ENCODE assay signal across 8 cellular contexts in the genomic region with DNA sequence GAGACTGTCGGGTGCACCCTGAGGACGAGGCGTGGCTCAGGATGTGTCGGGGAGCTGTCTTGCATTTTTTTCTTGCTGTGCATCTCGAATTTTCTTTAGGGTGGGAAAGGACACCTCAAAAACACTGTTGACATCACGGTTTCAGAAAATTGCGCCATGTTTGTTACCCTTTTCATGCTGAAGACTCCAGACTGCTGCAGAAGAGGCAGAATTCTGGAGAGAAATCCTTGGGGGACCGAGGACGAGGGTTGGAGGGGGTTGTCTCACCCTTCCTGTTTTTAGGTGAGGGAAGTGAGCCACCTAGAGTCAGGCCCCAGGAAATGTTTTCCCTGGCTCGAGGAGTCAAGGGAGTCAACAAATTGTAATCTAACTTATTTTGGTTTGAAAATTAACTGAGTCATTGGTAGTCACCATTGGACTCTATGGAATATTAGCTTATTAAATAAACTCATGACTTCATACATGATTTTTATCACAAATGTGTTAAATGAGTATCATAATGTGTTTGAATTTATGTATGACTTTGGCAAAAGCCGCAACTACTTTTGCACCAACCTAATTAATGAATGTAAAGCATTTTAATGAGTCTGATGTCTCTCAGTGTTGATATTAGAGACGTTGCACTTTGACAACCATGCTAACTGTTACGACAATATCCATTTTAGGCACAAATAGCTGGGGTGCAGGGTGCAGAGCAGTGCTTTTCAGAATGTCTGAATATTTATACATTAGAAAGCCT. TPM values are rescaled to one million over a fixed set of nuclear protein-coding genes. Genes with fewer than 3 reads are reported as not detected.
DNase-seq lines count a peak whose midpoint lies in the region; ATAC-seq, FAIRE-seq and TF ChIP-seq lines count a peak whose summit lies in the region.

No MANE protein-coding gene starts in this region.

- H3K4me3 ChIP-seq in HUES6 (ENCODE audit: low read depth, low read length): peak overlapping the region; percentile 84
- H3K4me3 ChIP-seq in cardiac muscle cell: peak overlapping the region; percentile 89
- H3K4me3 ChIP-seq in pancreas: peak overlapping the region; percentile 74 to 86 (median 79)
- peak overlapping the region; percentile 52 to 90 (median 81) for H3K4me3 ChIP-seq in upper lobe of left lung

- WGBS in pancreas, 2 donors: 1 to 2% methylated on average over 13 of the region's 13 CpGs
- WGBS in upper lobe of left lung, 2 donors: 7% methylated on average over 13 of the region's 13 CpGs

- ATAC-seq in GM21526 (IDR thresholded peaks at IDR 0.05; ENCODE audit: low FRiP score, unreplicated experiment) (peak; percentile 46), pancreas (peak; percentile 73 to 86 (median 80)), upper lobe of left lung (ENCODE audit: low FRiP score in 2 of 2) (peak; percentile 87 to 91)

- H3K9ac ChIP-seq in HUES6 (ENCODE audit: low read length): peak overlapping the region; percentile 83

- H3K27me3 ChIP-seq in HUES6 (ENCODE audit: control insufficient read depth, insufficient read depth, low read length): no peaks in the 10 kb centered on the region
- no peaks in the 10 kb centered on the region for H3K27me3 ChIP-seq in cardiac muscle cell
- H3K27me3 ChIP-seq in pancreas: no peaks in the 10 kb centered on the region
- H3K27me3 ChIP-seq in upper lobe of left lung: no peaks in the 10 kb centered on the region

- peaks cover 1% of the 10 kb centered on the region; the same call in 1 of the 2 replicates for H3K36me3 ChIP-seq in HUES6 (ENCODE audit: control insufficient read depth, insufficient read depth, low read length)
- no peaks in the 10 kb centered on the region for H3K36me3 ChIP-seq in cardiac muscle cell
- no peaks in the 10 kb centered on the region for H3K36me3 ChIP-seq in pancreas
- H3K36me3 ChIP-seq in upper lobe of left lung: peaks cover 0 to 6% (median 0%) of the 10 kb centered on the region in 4 donors

- H3K4me3 Mint-ChIP-seq in activated naive CD8-positive, alpha-beta T cell: peak overlapping the region; percentile 98

- H3K27ac ChIP-seq in HUES6 (ENCODE audit: low read depth, low read length): no peak overlapping the region
- H3K27ac ChIP-seq in cardiac muscle cell: peak overlapping the region; percentile 69
- peak overlapping the region; percentile 70 to 94 (median 78) for H3K27ac ChIP-seq in pancreas
- H3K27ac ChIP-seq in upper lobe of left lung: peak overlapping the region; percentile 89 to 98 (median 96)

- H3K4me1 ChIP-seq in HUES6 (ENCODE audit: control insufficient read depth, insufficient read depth, low read length) (peaks cover 13% of the 10 kb centered on the region; the same call in 1 of the 2 replicates), cardiac muscle cell (ENCODE audit: low read depth) (peaks cover 15% of the 10 kb centered on the region), pancreas (peaks cover 9 to 29% (median 17%) of the 10 kb centered on the region in 3 donors), upper lobe of left lung (peaks cover 15 to 31% (median 22%) of the 10 kb centered on the region in 4 donors)

- H3K9me3 Mint-ChIP-seq in activated naive CD8-positive, alpha-beta T cell (ENCODE audit: low read depth): no peaks in the 10 kb centered on the region

- H3K36me3 Mint-ChIP-seq in activated naive CD8-positive, alpha-beta T cell: peaks cover 2% of the 10 kb centered on the region

- DNase-seq in Daoy (ENCODE audit: low read depth) (peak; percentile 85), cardiac muscle cell (ENCODE audit: low read depth in 1 of 2, low spot score in 1 of 2) (peak; percentile 80 to 85), pancreas (peak in 4 of 6 donors; percentile 62 to 79 (median 74)), upper lobe of left lung (peak in 1 of 2 donors; percentile 75)

- peaks cover 32% of the 10 kb centered on the region for H3K4me1 Mint-ChIP-seq in activated naive CD8-positive, alpha-beta T cell (ENCODE audit: low read depth)

- TF ChIP-seq EP300 in upper lobe of left lung (IDR thresholded peaks at IDR 0.05): no peak

- TF ChIP-seq POLR2A in upper lobe of left lung (IDR thresholded peaks at IDR 0.05): no peak

- H3K27me3 Mint-ChIP-seq in activated naive CD8-positive, alpha-beta T cell: peaks cover 12% of the 10 kb centered on the region

- H3K9me3 ChIP-seq in HUES6 (ENCODE audit: control insufficient read depth, insufficient read depth, low read depth, low read length) (no peaks in the 10 kb centered on the region), cardiac muscle cell (ENCODE audit: low read depth) (no peaks in the 10 kb centered on the region), pancreas (no peaks in the 10 kb centered on the region), upper lobe of left lung (no peaks in the 10 kb centered on the region)

- FAIRE-seq in pancreas (lab: Jason Lieb, UNC): no peak

- TF ChIP-seq CTCF in cardiac muscle cell (IDR thresholded peaks at IDR 0.05; ENCODE audit: low read depth, low read length) (peak; percentile 81), pancreas (IDR thresholded peaks at IDR 0.05) (peak in 3 of 4 donors; percentile 43 to 58 (median 46)), upper lobe of left lung (IDR thresholded peaks at IDR 0.05) (peak; percentile 30 to 63 (median 60))

- H3K27ac Mint-ChIP-seq in activated naive CD8-positive, alpha-beta T cell: peak overlapping the region; percentile 98

- intact Hi-C loops in pancreas (cut with DNase I): loop anchor here in 2 of 3 donors (10.0 kb wide), 2 partner anchors 55 to 95 kb away; a partner anchor contains a TSS

TF ChIP-seq in PFSK-1, 5 proteins besides CTCF, POLR2A, EP300 and RAD21:
- TF ChIP-seq TAF1 (IDR thresholded peaks at IDR 0.05; ENCODE audit: borderline replicate concordance, insufficient read depth, low read length) (peak; percentile 6; the same call in 1 of the 2 replicates), POLR2AphosphoS5 (IDR thresholded peaks at IDR 0.05; ENCODE audit: low read depth, low read length) (no peak)
TF ChIP-seq in PFSK-1: peak in this region for 1.

RNA-seq across cellular contexts. Expression of a gene that starts 0.7 kb away (rescaled TPM):
- total RNA-seq in Daoy (2014; rRNA removed; shearing (Covaris generic)): 10.8 and 16.1 TPM in 2 replicates
- polyA plus RNA-seq in PFSK-1 (2012; ENCODE audit: insufficient read length, low read depth): 7.2 TPM
- total RNA-seq in cardiac muscle cell (9.0 and 11.1 TPM in 2 replicates), pancreas (10 to 100 TPM in 1 of 6 donors, 1 to 10 TPM in 5; 6.0 to 11.7 (median 7.8) TPM), upper lobe of left lung (10 to 100 TPM in 4 of 6 donors, 1 to 10 TPM in 2; 4.2 to 37.5 (median 18.9) TPM)
- polyA plus RNA-seq in cardiac muscle cell (10.9 and 16.7 TPM in 2 replicates), pancreas (1 to 10 TPM; 2.5 to 6.5 TPM)

RNA-seq across cellular contexts. Expression of a gene that starts 28.5 kb away (rescaled TPM):
- total RNA-seq in Daoy (2014; rRNA removed; shearing (Covaris generic)): 10.6 and 15.4 TPM in 2 replicates
- polyA plus RNA-seq in PFSK-1 (2012; ENCODE audit: insufficient read length, low read depth): 0.34 TPM
- total RNA-seq in cardiac muscle cell (15.5 and 18.4 TPM in 2 replicates), pancreas (1 to 10 TPM; 4.0 to 6.5 (median 5.4) TPM), upper lobe of left lung (100 to 1,000 TPM in 2 of 6 donors, 10 to 100 TPM in 4; 22.3 to 129 (median 60.4) TPM)
- polyA plus RNA-seq in cardiac muscle cell (19.6 and 24.8 TPM in 2 replicates), pancreas (1 to 10 TPM; 3.9 to 6.9 TPM)

RNA-seq across cellular contexts. Expression of a gene that starts 55.4 kb away (rescaled TPM):
- 20.7 and 32.6 TPM in 2 replicates for total RNA-seq in Daoy (2014; rRNA removed; shearing (Covaris generic))
- polyA plus RNA-seq in PFSK-1 (2012; ENCODE audit: insufficient read length, low read depth): 7.1 TPM
- total RNA-seq in cardiac muscle cell: 0.53 and 0.95 TPM in 2 replicates
- 1.6 and 2.4 TPM in 2 replicates for polyA plus RNA-seq in cardiac muscle cell
- 1 to 10 TPM in 3 of 6 donors, under 1 TPM in 3; 0.60 to 1.3 (median 0.97) TPM for total RNA-seq in pancreas
- under 1 TPM; 0.53 to 0.96 TPM for polyA plus RNA-seq in pancreas
- total RNA-seq in upper lobe of left lung: 1 to 10 TPM in 4 of 6 donors, under 1 TPM in 1, not detected in 1; 0.33 to 2.5 (median 1.9) TPM

RNA-seq across cellular contexts. Expression of a gene that starts 55.5 kb away (rescaled TPM):
- 2.3 and 4.1 TPM in 2 replicates for total RNA-seq in Daoy (2014; rRNA removed; shearing (Covaris generic))
- polyA plus RNA-seq in PFSK-1 (2012; ENCODE audit: insufficient read length, low read depth): 5.0 TPM
- total RNA-seq in cardiac muscle cell (8.2 and 8.5 TPM in 2 replicates), pancreas (1 to 10 TPM; 2.2 to 3.5 (median 3.1) TPM), upper lobe of left lung (1 to 10 TPM; 1.8 to 6.6 (median 5.0) TPM)
- polyA plus RNA-seq in cardiac muscle cell (9.1 and 9.8 TPM in 2 replicates), pancreas (1 to 10 TPM; 1.5 to 2.6 TPM)
